ENCODE assay signal across 22 cellular contexts in the genomic region with DNA sequence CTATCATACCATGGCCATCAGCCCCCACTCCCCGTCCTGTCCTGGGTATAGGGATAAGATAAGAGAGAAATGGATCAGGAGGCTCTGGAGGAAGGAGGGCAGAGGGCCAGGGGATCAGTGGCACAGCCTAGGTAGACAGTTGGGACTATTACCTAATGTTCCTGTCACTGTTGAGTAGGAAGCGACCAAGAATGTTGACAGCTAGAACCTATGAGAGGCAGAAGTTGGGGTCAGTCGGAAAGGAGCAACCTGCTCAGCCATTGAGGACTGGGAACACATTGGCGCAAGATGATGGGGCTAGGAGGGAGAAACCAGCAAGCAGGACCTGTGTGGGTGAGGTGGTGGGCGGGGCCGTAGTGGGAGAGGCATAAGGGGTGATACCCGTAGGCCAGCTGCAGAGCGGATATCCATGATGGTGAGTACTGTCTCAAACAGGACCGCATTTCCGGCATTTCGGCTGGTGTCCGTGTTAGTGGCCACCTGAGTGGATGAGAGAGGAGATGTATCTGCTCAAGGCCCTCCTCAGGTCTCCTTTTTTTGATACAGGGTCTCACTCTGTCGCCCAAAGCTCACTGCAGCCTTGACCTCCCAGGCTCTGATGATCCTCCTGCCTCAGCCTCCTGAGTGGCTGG. TPM values are rescaled to one million over a fixed set of nuclear protein-coding genes. Genes with fewer than 3 reads are reported as not detected.
DNase-seq lines count a peak whose midpoint lies in the region; ATAC-seq and TF ChIP-seq lines count a peak whose summit lies in the region.
"Had no signal": no experiment of that assay in that cellular context is flagged by ENCODE, and none has a peak within 500 bp of the region (broad histone marks: within the 10 kb centered on the region; RNA-seq: fewer than 3 reads in every experiment).

No MANE protein-coding gene starts in this region.

- H2AFZ ChIP-seq in neuronal stem cell (ENCODE audit: low read length), result no peak overlapping the region
- no peak overlapping the region for H2AFZ ChIP-seq in OCI-LY7 (ENCODE audit: low read length)

- no peak overlapping the region for H3K4me3 Mint-ChIP-seq in CD14-positive monocyte
- H3K4me3 Mint-ChIP-seq: activated CD8-positive, alpha-beta T cell treated with anti-CD3 and anti-CD28 coated beads, Interleukin-2, amount 10 ng/mL, durations not matched to agents 7 days and 5 days had no signal

- WGBS in neuronal stem cell (ENCODE audit: extremely low coverage in 2 of 2, insufficient read length in 2 of 2, insufficient replicate concordance in 1 of 2), 2 donors, result no CpG with 5 or more reads among the region's 13 CpGs

- CTCF ChIA-PET in HEK293 (lab: Yijun Ruan, JAX), result interaction anchor here (1.0 to 10.1 kb wide), 4 partner anchors 10 to 96 kb away, joined by 3 to 338 read pairs (median 5); no protein-coding TSS in a partner anchor
- CTCF ChIA-PET in OCI-LY7 (lab: Charles Lee; ENCODE audit: unreplicated experiment), result no interaction called here

- H4K91ac ChIP-seq in neuronal stem cell (ENCODE audit: low read depth, low read length, poor library complexity), result no peak overlapping the region

- peaks cover 2% of the 10 kb centered on the region for H3K79me1 ChIP-seq in neuronal stem cell (ENCODE audit: low read depth, low read length)

- H2BK12ac ChIP-seq in neuronal stem cell (ENCODE audit: low read length), result no peak overlapping the region

- ATAC-seq in GM19328 (IDR thresholded peaks at IDR 0.05; ENCODE audit: unreplicated experiment), result no peak
- ATAC-seq in GM18868 (IDR thresholded peaks at IDR 0.05; ENCODE audit: unreplicated experiment), result no peak
- ATAC-seq: activated CD4-positive, CD25-positive, alpha-beta regulatory T cell treated with anti-CD3 and anti-CD28 coated beads, Interleukin-2, amount 50 U/mL, for 24 hours; activated CD8-positive, alpha-beta T cell treated with anti-CD3 and anti-CD28 coated beads, Interleukin-2, amount 10 ng/mL, durations not matched to agents 7 days and 5 days; right cardiac atrium had no signal

- H3K4me1 Mint-ChIP-seq in CD14-positive monocyte, result peaks cover 48% of the 10 kb centered on the region

- peaks cover 50 to 68% of the 10 kb centered on the region in 2 donors for H3K36me3 Mint-ChIP-seq in CD14-positive monocyte

- peaks cover 0 to 46% (median 0%) of the 10 kb centered on the region in 3 experiments for H3K27me3 ChIP-seq in neuronal stem cell (ENCODE audit: control insufficient read depth in 3 of 3, insufficient read depth in 3 of 3, low read depth in 1 of 3, low read length in 3 of 3)
- H3K27me3 ChIP-seq: ovary had no signal

- peaks cover 13% of the 10 kb centered on the region for H3K4me1 ChIP-seq in HEK293 (ENCODE audit: control insufficient read depth, insufficient read depth, low read length)
- peaks cover 6 to 8% of the 10 kb centered on the region in 2 donors for H3K4me1 ChIP-seq in neuronal stem cell (ENCODE audit: control insufficient read depth in 2 of 2, insufficient read depth in 1 of 2, low read depth in 1 of 2, low read length in 2 of 2)
- H3K4me1 ChIP-seq in OCI-LY7 (ENCODE audit: insufficient read depth, low read length, poor library complexity, severe bottlenecking), result peaks cover 22% of the 10 kb centered on the region

- peak overlapping the region in 4 of 7 donors; percentile 22 to 50 (median 30) for H3K27ac Mint-ChIP-seq in CD14-positive monocyte
- H3K27ac Mint-ChIP-seq: activated CD8-positive, alpha-beta T cell treated with anti-CD3 and anti-CD28 coated beads, Interleukin-2, amount 10 ng/mL, durations not matched to agents 7 days and 5 days had no signal

- H3K18ac ChIP-seq in neuronal stem cell (ENCODE audit: low read length), result no peak overlapping the region

- peaks cover 0 to 2% (median 0%) of the 10 kb centered on the region in 7 donors for H3K9me3 Mint-ChIP-seq in CD14-positive monocyte

- H3K9me3 ChIP-seq in HEK293 (ENCODE audit: control insufficient read depth, insufficient read depth, low read depth, low read length) (no peaks in the 10 kb centered on the region), neuronal stem cell (replicated peaks in 1 of 2; ENCODE audit: control insufficient read depth in 2 of 2, insufficient read depth in 1 of 2, low read depth in 1 of 2, low read length in 2 of 2) (no peaks in the 10 kb centered on the region), OCI-LY7 (ENCODE audit: low read length) (no peaks in the 10 kb centered on the region)
- H3K9me3 ChIP-seq: HAP-1, ovary had no signal

- H3K14ac ChIP-seq in neuronal stem cell (ENCODE audit: low read length), result no peak overlapping the region

- H4K8ac ChIP-seq in neuronal stem cell (ENCODE audit: low read depth, low read length), result no peak overlapping the region

- no peak for DNase-seq in CD14-positive monocyte (ENCODE audit: low spot score)
- DNase-seq in neuronal stem cell (ENCODE audit: low spot score), result no peak
- DNase-seq in OCI-LY7 (ENCODE audit: low spot score), result no peak
- DNase-seq: activated CD8-positive, alpha-beta T cell treated with anti-CD3 and anti-CD28 coated beads, Interleukin-2, amount 10 ng/mL, durations not matched to agents 7 days and 5 days; activated T-cell treated with anti-CD3 and anti-CD28 coated beads, Interleukin-2, amount 50 U/mL, for 48 hours; cortex of kidney; KBM-7; MM.1S; NCI-H1436 treated with DMSO at 0.1 percent for 48 hours; NCI-H526 treated with DMSO at 0.1 percent for 48 hours; Right ventricle myocardium superior had no signal

- H3K4me2 ChIP-seq in neuronal stem cell (ENCODE audit: insufficient read depth, low read length, poor library complexity, severe bottlenecking) (no peak overlapping the region), OCI-LY7 (ENCODE audit: low read length) (no peak overlapping the region)

- H2BK15ac ChIP-seq in neuronal stem cell (ENCODE audit: low read length), result no peak overlapping the region

- H2BK5ac ChIP-seq in neuronal stem cell (ENCODE audit: low read length), result no peak overlapping the region

- H3K27ac ChIP-seq in HEK293 (ENCODE audit: extremely low read depth, low read depth, low read length) (no peak overlapping the region), cingulate gyrus (ENCODE audit: low read depth, low read length) (peak overlapping the region; percentile 15), neuronal stem cell (replicated peaks; ENCODE audit: low read length) (no peak overlapping the region), OCI-LY7 (ENCODE audit: low read depth, low read length, poor library complexity, severe bottlenecking) (no peak overlapping the region)
- H3K27ac ChIP-seq: C4-2B, ovary had no signal

- H3K79me2 ChIP-seq in OCI-LY7 (ENCODE audit: insufficient read depth, low read depth, low read length), result peaks cover 9% of the 10 kb centered on the region; the same call in 1 of the 2 replicates

- no peaks in the 10 kb centered on the region for H3K9me2 ChIP-seq in OCI-LY7 (ENCODE audit: insufficient read depth, low read length)

- H3K23ac ChIP-seq in neuronal stem cell (ENCODE audit: low read depth, low read length, poor library complexity), result peak overlapping the region; percentile 13

- no peak overlapping the region for H3K4ac ChIP-seq in neuronal stem cell (ENCODE audit: low read length)

- H3K4me3 ChIP-seq in HEK293 (ENCODE audit: low read depth, low read length), result no peak overlapping the region
- H3K4me3 ChIP-seq in neuronal stem cell (ENCODE audit: low read length in 2 of 2), result no peak overlapping the region
- H3K4me3 ChIP-seq in OCI-LY7 (ENCODE audit: low read depth, low read length, poor library complexity, severe bottlenecking), result no peak overlapping the region
- H3K4me3 ChIP-seq: HAP-1, lung, ovary had no signal

- BruUV-seq in OCI-LY7 (replicated peaks; lab: Mats Ljungman, UMichigan), result no TSS peak

- H3K36me3 ChIP-seq in HEK293 (ENCODE audit: control insufficient read depth in 2 of 2, insufficient read depth in 1 of 2, low read length in 2 of 2) (peaks cover 17 to 68% of the 10 kb centered on the region in 2 experiments; a peak in 2 of 3 replicates), neuronal stem cell (replicated peaks in 1 of 2; ENCODE audit: control insufficient read depth in 2 of 2, insufficient read depth in 2 of 2, low read length in 2 of 2) (peaks cover 10 to 34% of the 10 kb centered on the region in 2 donors), OCI-LY7 (ENCODE audit: insufficient read depth, low read length) (peaks cover 69% of the 10 kb centered on the region)
- H3K36me3 ChIP-seq: ovary had no signal

- H2BK120ac ChIP-seq in neuronal stem cell (ENCODE audit: low read depth, low read length), result no peak overlapping the region

- no peak overlapping the region for H3K9ac ChIP-seq in neuronal stem cell (ENCODE audit: low read depth, low read length, poor library complexity)

- peaks cover 0 to 1% (median 0%) of the 10 kb centered on the region in 3 donors for H3K27me3 Mint-ChIP-seq in CD14-positive monocyte (ENCODE audit: low read depth in 3 of 3)

- H4K20me1 ChIP-seq in OCI-LY7 (ENCODE audit: insufficient read depth, low read length), result no peaks in the 10 kb centered on the region; the same call in 1 of the 2 replicates

- POLR2A ChIA-PET in HEK293 (lab: Yijun Ruan, JAX), result interaction anchor here (1.3 to 1.6 kb wide), 2 partner anchors 9 to 86 kb away, joined by 3 to 5 read pairs; no protein-coding TSS in a partner anchor
- POLR2A ChIA-PET in OCI-LY7 (lab: Charles Lee), result no interaction called here

- no peak for TF ChIP-seq CTCF in CD14-positive monocyte (IDR thresholded peaks at IDR 0.05)
- no peak for TF ChIP-seq CTCF in HEK293 (tag by site-specific recombination; IDR thresholded peaks at IDR 0.05)
- no peak for TF ChIP-seq CTCF in OCI-LY7 (conservative IDR thresholded peaks at IDR 0.05; ENCODE audit: low read length)

- H2AK5ac ChIP-seq in neuronal stem cell (ENCODE audit: low read depth, low read length), result no peak overlapping the region

- intact Hi-C loops in CD14-positive monocyte (cut with micrococcal nuclease), result loop anchor here in 1 of 2 donors (5.0 to 10.0 kb wide), 2 partner anchors 87 to 239 kb away; a partner anchor contains a TSS
- intact Hi-C loops in OCI-LY7 (cut with micrococcal nuclease; ENCODE audit: unreplicated experiment), result loop anchor here (10.0 kb wide), 1 partner anchor 801 kb away; a partner anchor contains a TSS

RNA-seq across cellular contexts. Expression of a gene that starts 3.3 kb away (rescaled TPM):
- 10 to 100 TPM; 32.2 to 37.0 TPM for polyA plus RNA-seq in CD14-positive monocyte
- polyA plus RNA-seq in neuronal stem cell (2013, experiment 1 of 2), result 77.9 TPM
- polyA plus RNA-seq in neuronal stem cell (2013, experiment 2 of 2), result 80.8 TPM
- 110 and 129 TPM in 2 replicates for total RNA-seq in OCI-LY7 (2014; rRNA removed; shearing (Covaris generic))
- total RNA-seq in OCI-LY7 (2022), result 209 and 235 TPM in 2 replicates

RNA-seq across cellular contexts. Expression of a gene that starts 8.2 kb away (rescaled TPM):
- polyA plus RNA-seq in CD14-positive monocyte, result 10 to 100 TPM; 15.3 to 17.0 TPM
- polyA plus RNA-seq in neuronal stem cell (2013, experiment 1 of 2), result 8.8 TPM
- polyA plus RNA-seq in neuronal stem cell (2013, experiment 2 of 2), result 7.5 TPM
- 20.9 and 28.6 TPM in 2 replicates for total RNA-seq in OCI-LY7 (2014; rRNA removed; shearing (Covaris generic))
- total RNA-seq in OCI-LY7 (2022), result 15.4 and 16.9 TPM in 2 replicates

RNA-seq across cellular contexts. Expression of a gene that starts 12.7 kb away (rescaled TPM):
- polyA plus RNA-seq in CD14-positive monocyte, result under 1 TPM in 1 of 2 donors, not detected in 1; 0.07 TPM
- polyA plus RNA-seq in neuronal stem cell (2013, experiment 1 of 2), result 3.9 TPM
- polyA plus RNA-seq in neuronal stem cell (2013, experiment 2 of 2), result 4.4 TPM
- total RNA-seq in OCI-LY7 (2014; rRNA removed; shearing (Covaris generic)), result 0.60 and 0.62 TPM in 2 replicates
- 1.2 and 1.8 TPM in 2 replicates for total RNA-seq in OCI-LY7 (2022)

RNA-seq across cellular contexts. Expression of a gene that starts 14.3 kb away (rescaled TPM):
- polyA plus RNA-seq in CD14-positive monocyte, result 1 to 10 TPM; 3.7 to 4.1 TPM
- 19.9 TPM for polyA plus RNA-seq in neuronal stem cell (2013, experiment 1 of 2)
- 21.1 TPM for polyA plus RNA-seq in neuronal stem cell (2013, experiment 2 of 2)
- not detected in 2 replicates for total RNA-seq in OCI-LY7 (2014; rRNA removed; shearing (Covaris generic))
- total RNA-seq in OCI-LY7 (2022), result not detected in 2 replicates
- total RNA-seq: activated CD8-positive, alpha-beta T cell treated with anti-CD3 and anti-CD28 coated beads, Interleukin-2, amount 10 ng/mL, durations not matched to agents 7 days and 5 days had no signal
- polyA plus RNA-seq: AG04450 had no signal
